2 cellular contexts compared by ENCODE assay signal in genomic region chr1:19923137-19923952, GRCh38.
TF ChIP-seq lines count a peak whose summit lies in the region.

TSS of gene PLA2G2E (minus strand) at chr1:19923617. CDS start at chr1:19923559, 58 bp downstream.

TF ChIP-seq in IMR-90, 13 proteins besides CTCF, POLR2A, EP300 and RAD21:
- TF ChIP-seq RCOR1 (IDR thresholded peaks at IDR 0.05; ENCODE audit: insufficient replicate concordance, low read length) (no peak), USF2 (IDR thresholded peaks at IDR 0.05; ENCODE audit: low read depth, low read length) (no peak), MAZ (IDR thresholded peaks at IDR 0.05; ENCODE audit: borderline replicate concordance, low read depth, low read length) (no peak), NFE2L2 (IDR thresholded peaks at IDR 0.05; ENCODE audit: low read depth, low read length) (no peak), MXI1 (IDR thresholded peaks at IDR 0.05; ENCODE audit: borderline replicate concordance, low read depth, low read length) (no peak), ELK1 (IDR thresholded peaks at IDR 0.05; ENCODE audit: borderline replicate concordance, low read depth, low read length) (no peak), CEBPB (IDR thresholded peaks at IDR 0.05; ENCODE audit: low read depth, low read length) (no peak)

TF ChIP-seq in H1, 55 proteins besides CTCF, POLR2A, EP300 and RAD21:
- no peak for TF ChIP-seq MAFK (IDR thresholded peaks at IDR 0.05; ENCODE audit: low read depth, low read length)
- TF ChIP-seq JUND (IDR thresholded peaks at IDR 0.05; ENCODE audit: low read length), result no peak
- no peak for TF ChIP-seq SP2 (IDR thresholded peaks at IDR 0.05; ENCODE audit: low read length)
- TF ChIP-seq ATF2 (IDR thresholded peaks at IDR 0.05; ENCODE audit: low read length), result no peak
- no peak for TF ChIP-seq TEAD4 (IDR thresholded peaks at IDR 0.05; ENCODE audit: low read depth, low read length)
- TF ChIP-seq SP4 (IDR thresholded peaks at IDR 0.05; ENCODE audit: low read length), result no peak
- no peak for TF ChIP-seq RXRA (IDR thresholded peaks at IDR 0.05; ENCODE audit: insufficient read depth, low read depth, low read length)
- TF ChIP-seq BRCA1 (IDR thresholded peaks at IDR 0.05; ENCODE audit: low read depth, low read length), result no peak
- no peak for TF ChIP-seq ZNF274 (IDR thresholded peaks at IDR 0.05; ENCODE audit: borderline replicate concordance, extremely low read depth, low read length)
- no peak for TF ChIP-seq MAX (IDR thresholded peaks at IDR 0.05)
- TF ChIP-seq CHD1 (IDR thresholded peaks at IDR 0.05; ENCODE audit: low read depth, low read length), result no peak
- TF ChIP-seq CHD7 (IDR thresholded peaks at IDR 0.05; ENCODE audit: insufficient replicate concordance, low read length), result no peak
- no peak for TF ChIP-seq SIN3A (conservative IDR thresholded peaks at IDR 0.05 in 1 of 2, IDR thresholded peaks at IDR 0.05 in 1 of 2; ENCODE audit: low read depth in 1 of 2, low read length in 2 of 2)
- no peak for TF ChIP-seq CTBP2 (IDR thresholded peaks at IDR 0.05; ENCODE audit: borderline replicate concordance, insufficient read depth, insufficient read length, low read length)
- TF ChIP-seq TBP (IDR thresholded peaks at IDR 0.05; ENCODE audit: low read depth, low read length), result no peak
- no peak for TF ChIP-seq TAF1 (IDR thresholded peaks at IDR 0.05; ENCODE audit: low read depth, low read length)
TF ChIP-seq in H1: peak in this region for 0.
